Comparison of ENCODE assay signal across 2 cellular contexts in genomic region chr21:46141767-46142580, GRCh38.
A peak's percentile ranks its signal among the peaks of the same experiment; 100 is the strongest.
TF ChIP-seq lines count a peak whose summit lies in the region.

No MANE protein-coding gene starts in this region.

TF ChIP-seq in HEK293, 187 proteins besides CTCF, POLR2A, EP300 and RAD21:
- TF ChIP-seq SCRT2 (tag by site-specific recombination; IDR thresholded peaks at IDR 0.05), result 0 out of 2 replicates have a peak, but pooled peaks have one; percentile 51
- TF ChIP-seq, protein P1, sequence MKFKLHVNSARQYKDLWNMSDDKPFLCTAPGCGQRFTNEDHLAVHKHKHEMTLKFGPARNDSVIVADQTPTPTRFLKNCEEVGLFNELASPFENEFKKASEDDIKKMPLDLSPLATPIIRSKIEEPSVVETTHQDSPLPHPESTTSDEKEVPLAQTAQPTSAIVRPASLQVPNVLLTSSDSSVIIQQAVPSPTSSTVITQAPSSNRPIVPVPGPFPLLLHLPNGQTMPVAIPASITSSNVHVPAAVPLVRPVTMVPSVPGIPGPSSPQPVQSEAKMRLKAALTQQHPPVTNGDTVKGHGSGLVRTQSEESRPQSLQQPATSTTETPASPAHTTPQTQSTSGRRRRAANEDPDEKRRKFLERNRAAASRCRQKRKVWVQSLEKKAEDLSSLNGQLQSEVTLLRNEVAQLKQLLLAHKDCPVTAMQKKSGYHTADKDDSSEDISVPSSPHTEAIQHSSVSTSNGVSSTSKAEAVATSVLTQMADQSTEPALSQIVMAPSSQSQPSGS (tag by site-specific recombination; IDR thresholded peaks at IDR 0.05; ENCODE audit: low read depth), result no peak

TF ChIP-seq in H1, 55 proteins besides CTCF, POLR2A, EP300 and RAD21:
- no peak for TF ChIP-seq RNF2 (IDR thresholded peaks at IDR 0.05; ENCODE audit: borderline replicate concordance, low read depth, low read length, missing control alignments, poor library complexity, severe bottlenecking)
- TF ChIP-seq GTF2F1 (IDR thresholded peaks at IDR 0.05; ENCODE audit: borderline replicate concordance, low read depth, low read length), result no peak
- TF ChIP-seq NANOG (IDR thresholded peaks at IDR 0.05; ENCODE audit: insufficient read depth, low read depth, low read length, poor library complexity, severe bottlenecking), result no peak
- TF ChIP-seq, protein P1 (IDR thresholded peaks at IDR 0.05; ENCODE audit: low read length), result no peak
- TF ChIP-seq EZH2 (IDR thresholded peaks at IDR 0.05; ENCODE audit: low read depth, low read length, severe bottlenecking), result no peak
- TF ChIP-seq HDAC6 (IDR thresholded peaks at IDR 0.05; ENCODE audit: low read depth, low read length), result no peak
- TF ChIP-seq RFX5 (IDR thresholded peaks at IDR 0.05; ENCODE audit: borderline replicate concordance, low read depth, low read length), result no peak
- no peak for TF ChIP-seq ASH2L (IDR thresholded peaks at IDR 0.05; ENCODE audit: low read length)
- TF ChIP-seq KDM4A (IDR thresholded peaks at IDR 0.05; ENCODE audit: low read depth, low read length, severe bottlenecking), result no peak
- no peak for TF ChIP-seq BCL11A (IDR thresholded peaks at IDR 0.05; ENCODE audit: low read depth in 2 of 2, low read length in 2 of 2)
- TF ChIP-seq, protein P2, sequence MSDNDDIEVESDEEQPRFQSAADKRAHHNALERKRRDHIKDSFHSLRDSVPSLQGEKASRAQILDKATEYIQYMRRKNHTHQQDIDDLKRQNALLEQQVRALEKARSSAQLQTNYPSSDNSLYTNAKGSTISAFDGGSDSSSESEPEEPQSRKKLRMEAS (IDR thresholded peaks at IDR 0.05), result no peak
- TF ChIP-seq CHD2 (IDR thresholded peaks at IDR 0.05; ENCODE audit: low read length), result no peak
- TF ChIP-seq MAFK (IDR thresholded peaks at IDR 0.05; ENCODE audit: low read depth, low read length), result no peak
- no peak for TF ChIP-seq YY1 (IDR thresholded peaks at IDR 0.05; ENCODE audit: low read depth, low read length)
- TF ChIP-seq, protein P3, sequence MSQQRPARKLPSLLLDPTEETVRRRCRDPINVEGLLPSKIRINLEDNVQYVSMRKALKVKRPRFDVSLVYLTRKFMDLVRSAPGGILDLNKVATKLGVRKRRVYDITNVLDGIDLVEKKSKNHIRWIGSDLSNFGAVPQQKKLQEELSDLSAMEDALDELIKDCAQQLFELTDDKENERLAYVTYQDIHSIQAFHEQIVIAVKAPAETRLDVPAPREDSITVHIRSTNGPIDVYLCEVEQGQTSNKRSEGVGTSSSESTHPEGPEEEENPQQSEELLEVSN (IDR thresholded peaks at IDR 0.05), result no peak
- TF ChIP-seq, protein P4, sequence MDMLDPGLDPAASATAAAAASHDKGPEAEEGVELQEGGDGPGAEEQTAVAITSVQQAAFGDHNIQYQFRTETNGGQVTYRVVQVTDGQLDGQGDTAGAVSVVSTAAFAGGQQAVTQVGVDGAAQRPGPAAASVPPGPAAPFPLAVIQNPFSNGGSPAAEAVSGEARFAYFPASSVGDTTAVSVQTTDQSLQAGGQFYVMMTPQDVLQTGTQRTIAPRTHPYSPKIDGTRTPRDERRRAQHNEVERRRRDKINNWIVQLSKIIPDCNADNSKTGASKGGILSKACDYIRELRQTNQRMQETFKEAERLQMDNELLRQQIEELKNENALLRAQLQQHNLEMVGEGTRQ (IDR thresholded peaks at IDR 0.05; ENCODE audit: low read length), result no peak
